13 cellular contexts compared by ENCODE assay signal in the genomic region with DNA sequence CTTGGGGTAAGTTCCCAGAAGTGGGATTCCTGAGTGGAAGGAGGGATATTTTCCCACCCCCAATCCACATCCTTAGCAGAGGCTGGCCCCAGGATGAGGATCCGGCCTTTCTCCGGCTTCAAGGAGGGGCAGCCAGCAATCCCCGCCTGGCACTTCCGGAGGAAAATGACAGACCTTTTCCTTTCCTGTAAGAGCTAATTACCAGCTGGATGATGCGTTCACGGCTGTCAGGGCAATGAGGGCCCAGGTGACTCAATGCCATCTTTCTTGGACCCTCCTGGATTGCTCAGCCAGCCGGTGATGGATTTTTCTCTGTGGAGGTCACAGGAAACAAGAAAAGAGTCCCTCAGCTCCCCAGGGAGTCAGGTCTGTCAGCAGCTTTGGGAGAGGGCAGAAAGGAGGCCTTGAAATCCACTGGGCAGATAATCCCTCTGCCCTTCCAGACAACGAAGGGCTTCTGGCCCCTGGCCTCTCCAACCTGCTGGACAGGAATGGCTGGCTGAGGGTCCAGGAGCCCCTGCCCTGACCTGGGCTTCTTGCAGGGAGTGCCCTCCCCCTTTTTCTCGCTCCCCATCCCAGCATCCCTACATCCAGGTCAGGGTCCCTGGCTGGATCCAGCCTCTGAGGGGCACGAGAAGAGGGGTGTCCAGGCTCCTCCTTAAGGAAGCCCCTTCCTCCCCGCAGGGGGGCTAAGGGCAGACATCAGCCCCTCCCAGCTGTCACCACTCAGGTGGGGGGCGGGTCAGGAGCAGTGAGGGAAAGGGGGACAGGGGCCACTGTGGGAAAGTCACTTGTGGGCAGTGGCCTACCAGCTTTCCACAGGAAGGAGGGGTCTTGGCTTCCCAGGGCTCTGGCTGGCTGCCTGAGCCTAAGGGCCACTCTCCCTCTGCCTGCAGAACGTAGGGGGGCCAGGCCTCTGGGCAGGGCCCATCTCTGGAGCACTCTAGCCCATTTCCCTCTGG. TPM values are rescaled to one million over a fixed set of nuclear protein-coding genes. Genes with fewer than 3 reads are reported as not detected.
DNase-seq lines count a peak whose midpoint lies in the region; ATAC-seq and TF ChIP-seq lines count a peak whose summit lies in the region.
"Had no signal": no experiment of that assay in that cellular context is flagged by ENCODE, and none has a peak within 500 bp of the region (broad histone marks: within the 10 kb centered on the region; RNA-seq: fewer than 3 reads in every experiment).

No MANE protein-coding gene starts in this region.

- H3K4me3 ChIP-seq in gastroesophageal sphincter (no peak overlapping the region), psoas muscle (no peak overlapping the region), testis (no peak overlapping the region), ovary (no peak overlapping the region), Peyer's patch (no peak overlapping the region)
- H3K4me3 ChIP-seq: prostate gland had no signal

- TF ChIP-seq POLR2A in gastroesophageal sphincter (IDR thresholded peaks at IDR 0.05) (no peak), testis (IDR thresholded peaks at IDR 0.05) (no peak), ovary (IDR thresholded peaks at IDR 0.05) (no peak), Peyer's patch (IDR thresholded peaks at IDR 0.05) (no peak)

- ATAC-seq in gastroesophageal sphincter (peak; percentile 48), psoas muscle (peak in 3 of 4 donors; percentile 34 to 49 (median 46))
- ATAC-seq: effector memory CD8-positive, alpha-beta T cell; HCT116; WTC11 had no signal

- TF ChIP-seq CTCF in gastroesophageal sphincter (IDR thresholded peaks at IDR 0.05), result no peak
- no peak for TF ChIP-seq CTCF in psoas muscle (IDR thresholded peaks at IDR 0.05)
- TF ChIP-seq CTCF in testis (IDR thresholded peaks at IDR 0.05), result no peak
- TF ChIP-seq CTCF in ovary (IDR thresholded peaks at IDR 0.05), result no peak
- no peak for TF ChIP-seq CTCF in Peyer's patch (IDR thresholded peaks at IDR 0.05)

- DNase-seq in NCI-H2227 (lab: John Stamatoyannopoulos, UW; ENCODE audit: unreplicated experiment) (peak; percentile 64), NCI-H2227 treated with DMSO at 0.1 percent for 48 hours (lab: John Stamatoyannopoulos, UW) (no peak), NCI-H69 (lab: John Stamatoyannopoulos, UW) (peak; percentile 87), psoas muscle (no peak), testis (no peak), ovary (no peak), Peyer's patch (no peak)
- DNase-seq: effector memory CD8-positive, alpha-beta T cell; MM.1S had no signal

- H3K27ac ChIP-seq in gastroesophageal sphincter, result peak overlapping the region in 3 of 4 donors; percentile 4 to 49 (median 14)
- H3K27ac ChIP-seq in psoas muscle, result peak overlapping the region; percentile 23
- no peak overlapping the region for H3K27ac ChIP-seq in testis
- no peak overlapping the region for H3K27ac ChIP-seq in ovary
- H3K27ac ChIP-seq in Peyer's patch, result no peak overlapping the region
- H3K27ac ChIP-seq: prostate gland had no signal

- no peaks in the 10 kb centered on the region for H3K36me3 ChIP-seq in gastroesophageal sphincter
- H3K36me3 ChIP-seq in psoas muscle (ENCODE audit: insufficient read depth in 1 of 2, low read depth in 1 of 2), result no peaks in the 10 kb centered on the region
- H3K36me3 ChIP-seq in testis (ENCODE audit: low read depth, missing control alignments), result no peaks in the 10 kb centered on the region
- H3K36me3 ChIP-seq in ovary, result no peaks in the 10 kb centered on the region
- H3K36me3 ChIP-seq in Peyer's patch, result no peaks in the 10 kb centered on the region
- H3K36me3 ChIP-seq: prostate gland had no signal

- no CpG with 5 or more reads among the region's 13 CpGs for WGBS in gastroesophageal sphincter (ENCODE audit: low coverage in 1 of 2), 2 donors
- 54 to 61% (median 59%) methylated on average over 13 of the region's 13 CpGs for WGBS in psoas muscle, 3 donors
- WGBS in testis, 2 donors, result 69 to 71% methylated on average over 11 to 12 of the region's 13 CpGs
- 68 to 78% (median 76%) methylated on average over 13 of the region's 13 CpGs for WGBS in ovary, 3 donors

- TF ChIP-seq EP300 in gastroesophageal sphincter (IDR thresholded peaks at IDR 0.05) (no peak), ovary (IDR thresholded peaks at IDR 0.05) (no peak)

- H3K4me1 ChIP-seq in gastroesophageal sphincter (peaks cover 0 to 22% (median 0%) of the 10 kb centered on the region in 3 donors), psoas muscle (no peaks in the 10 kb centered on the region), testis (no peaks in the 10 kb centered on the region), ovary (ENCODE audit: insufficient read depth) (peaks cover 2% of the 10 kb centered on the region), Peyer's patch (no peaks in the 10 kb centered on the region)
- H3K4me1 ChIP-seq: prostate gland had no signal

- intact Hi-C loops in psoas muscle (cut with DNase I) (no loop called here), testis (cut with DNase I; ENCODE audit: low total_unique reads) (no loop called here), ovary (cut with DNase I) (no loop called here)

- H3K27me3 ChIP-seq in gastroesophageal sphincter (peaks cover 14% of the 10 kb centered on the region), psoas muscle (ENCODE audit: insufficient read depth in 3 of 3, low read length in 2 of 3) (peaks cover 0 to 10% (median 3%) of the 10 kb centered on the region in 3 donors), testis (no peaks in the 10 kb centered on the region), ovary (no peaks in the 10 kb centered on the region), Peyer's patch (no peaks in the 10 kb centered on the region)

- H3K9me3 ChIP-seq in gastroesophageal sphincter (no peaks in the 10 kb centered on the region), psoas muscle (no peaks in the 10 kb centered on the region), testis (no peaks in the 10 kb centered on the region), ovary (no peaks in the 10 kb centered on the region), Peyer's patch (no peaks in the 10 kb centered on the region)
- H3K9me3 ChIP-seq: prostate gland had no signal

RNA-seq across cellular contexts. Expression of gene CCDC85C, which starts 16.1 kb away (rescaled TPM):
- 10 to 100 TPM; 14.0 to 58.2 (median 25.0) TPM for total RNA-seq in gastroesophageal sphincter
- 10 to 100 TPM in 2 of 4 donors, 1 to 10 TPM in 2; 5.8 to 21.0 (median 9.9) TPM for total RNA-seq in psoas muscle
- polyA plus RNA-seq in psoas muscle, result 10 to 100 TPM in 1 of 3 donors, 1 to 10 TPM in 2; 1.8 to 10.8 (median 4.4) TPM
- 10 to 100 TPM; 26.4 to 28.3 TPM for total RNA-seq in testis
- polyA plus RNA-seq in testis (ENCODE audit: insufficient read depth, low read depth, low replicate concordance), result 25.6 TPM
- 10 to 100 TPM in 5 of 7 donors, 1 to 10 TPM in 2; 2.1 to 28.4 (median 13.2) TPM for total RNA-seq in ovary
- 1 to 10 TPM; 3.2 to 6.7 TPM for polyA plus RNA-seq in ovary
- total RNA-seq in Peyer's patch, result 10 to 100 TPM; 19.8 to 98.1 (median 78.8) TPM

RNA-seq across cellular contexts. Expression of gene HHIPL1, which starts 24.8 kb away (rescaled TPM):
- total RNA-seq in gastroesophageal sphincter (1 to 10 TPM; 2.7 to 9.6 (median 3.7) TPM), psoas muscle (under 1 TPM; 0.32 to 0.86 (median 0.62) TPM), testis (1 to 10 TPM; 2.7 to 3.9 TPM), ovary (1 to 10 TPM in 6 of 7 donors, under 1 TPM in 1; 0.48 to 3.8 (median 2.4) TPM), Peyer's patch (1 to 10 TPM in 2 of 4 donors, under 1 TPM in 2; 0.88 to 2.5 (median 1.0) TPM)
- polyA plus RNA-seq in psoas muscle (under 1 TPM; 0.12 to 0.18 (median 0.17) TPM), testis (ENCODE audit: insufficient read depth, low read depth, low replicate concordance) (1.0 TPM), ovary (1 to 10 TPM in 1 of 2 donors, under 1 TPM in 1; 0.82 to 1.2 TPM)

Comparison
In these comparisons a context has a peak if more than half of its experiments do, and no peak if none do; other contexts are left out.
1. DNase-seq: peak in NCI-H2227 (single experiment) and NCI-H69 (single experiment); none in NCI-H2227 treated with DMSO at 0.1 percent for 48 hours (single experiment), psoas muscle (0 of 2), testis (single experiment), ovary (0 of 5) and Peyer's patch (0 of 3).
2. H3K27ac ChIP-seq: peak in gastroesophageal sphincter (3 of 4) and psoas muscle (single experiment); none in testis (0 of 2), ovary (0 of 2) and Peyer's patch (0 of 4).